21 cellular contexts compared by ENCODE assay signal in genomic region chr14:69208665-69209064, GRCh38. TPM values are rescaled to one million over a fixed set of nuclear protein-coding genes. Genes with fewer than 3 reads are reported as not detected.
DNase-seq lines count a peak whose midpoint lies in the region; ATAC-seq, FAIRE-seq and TF ChIP-seq lines count a peak whose summit lies in the region.
"Had no signal": no experiment of that assay in that cellular context is flagged by ENCODE, and none has a peak within 500 bp of the region (broad histone marks: within the 10 kb centered on the region; RNA-seq: fewer than 3 reads in every experiment).

No MANE protein-coding gene starts in this region.

- intact Hi-C loops in GM12878 (cut with micrococcal nuclease; ENCODE audit: unreplicated experiment) (no loop called here), transverse colon (cut with DNase I; ENCODE audit: low total_unique reads) (no loop called here), uterus (cut with DNase I; ENCODE audit: low total_unique reads) (no loop called here)

- POLR2A ChIA-PET in GM12878 (lab: Charles Lee): interaction anchor here (0.6 kb wide), 1 partner anchor 724 kb away, joined by 3 read pairs; no protein-coding TSS in a partner anchor

- TF ChIP-seq EP300 in GM12878 (IDR thresholded peaks at IDR 0.05; ENCODE audit: borderline replicate concordance in 1 of 2, control insufficient read depth in 1 of 2, low read depth in 2 of 2, low read length in 2 of 2) (no peak), transverse colon (IDR thresholded peaks at IDR 0.05; ENCODE audit: low read depth) (no peak)

- SMC1A ChIA-PET in GM12878 (lab: Charles Lee; ENCODE audit: uncharacterized antibody, unreplicated experiment): no interaction called here

- no peak for TF ChIP-seq RAD21 in GM12878 (IDR thresholded peaks at IDR 0.05; ENCODE audit: insufficient read depth, low read depth, low read length)

- H3K27ac ChIP-seq in MM.1S (ENCODE audit: low read length) (peak overlapping the region; percentile 57; the same call in 1 of the 2 replicates), GM12878 (ENCODE audit: control insufficient read depth, insufficient read depth) (0 out of 2 replicates have a peak overlapping the region, but pooled peaks have one; percentile 0), transverse colon (peak overlapping the region; percentile 5 to 65 (median 39)), uterus (no peak overlapping the region)
- H3K27ac ChIP-seq: HL-60, SJCRH30 had no signal

- no peaks in the 10 kb centered on the region for H3K36me3 ChIP-seq in MM.1S (replicated peaks; ENCODE audit: insufficient read depth, low read length)
- no peaks in the 10 kb centered on the region; a peak in 1 of 4 replicates for H3K36me3 ChIP-seq in GM12878 (ENCODE audit: control insufficient read depth in 2 of 2, insufficient read depth in 2 of 2, low read length in 1 of 2)
- peaks cover 0 to 4% (median 0%) of the 10 kb centered on the region in 4 donors for H3K36me3 ChIP-seq in transverse colon
- H3K36me3 ChIP-seq in uterus: no peaks in the 10 kb centered on the region
- H3K36me3 ChIP-seq: BE2C, SJCRH30 had no signal

- H3K4me3 ChIP-seq in GM12865 (ENCODE audit: low read depth, low read length) (no peak overlapping the region), MM.1S (ENCODE audit: low read length) (peak overlapping the region; percentile 47), GM12878 (peak overlapping the region; percentile 3; the same call in 1 of the 2 replicates), transverse colon (no peak overlapping the region), uterus (no peak overlapping the region)
- H3K4me3 ChIP-seq: SJCRH30 had no signal

- H3K9me3 ChIP-seq in MM.1S (replicated peaks; ENCODE audit: insufficient read depth, low read length) (no peaks in the 10 kb centered on the region), GM12878 (replicated peaks; ENCODE audit: control insufficient read depth, insufficient read depth, low read length) (no peaks in the 10 kb centered on the region), transverse colon (no peaks in the 10 kb centered on the region), uterus (no peaks in the 10 kb centered on the region)
- H3K9me3 ChIP-seq: BE2C, SJCRH30 had no signal

- TF ChIP-seq CTCF in GM12865 (IDR thresholded peaks at IDR 0.05; ENCODE audit: insufficient read depth, low read depth, low read length, missing control alignments) (no peak), MM.1S (IDR thresholded peaks at IDR 0.05; ENCODE audit: low read length) (no peak), GM12878 (IDR thresholded peaks at IDR 0.05 in 2 of 3, conservative IDR thresholded peaks at IDR 0.05 in 1 of 3; ENCODE audit: control insufficient read depth in 2 of 3, extremely low read depth in 1 of 3, insufficient read depth in 1 of 3, low read depth in 3 of 3, low read length in 3 of 3) (no peak), transverse colon (IDR thresholded peaks at IDR 0.05) (no peak), uterus (IDR thresholded peaks at IDR 0.05) (no peak)

- peak overlapping the region; percentile 52 for H3K4me2 ChIP-seq in MM.1S (ENCODE audit: low read depth, low read length)
- peak overlapping the region; percentile 64; the same call in 1 of the 2 replicates for H3K4me2 ChIP-seq in GM12878 (ENCODE audit: control insufficient read depth, insufficient read depth)

- H3K4me1 ChIP-seq in MM.1S (ENCODE audit: low read length): peaks cover 7% of the 10 kb centered on the region; the same call in 1 of the 2 replicates
- peaks cover 5% of the 10 kb centered on the region; the same call in 1 of the 2 replicates for H3K4me1 ChIP-seq in GM12878 (ENCODE audit: control insufficient read depth, insufficient read depth, low read length)
- H3K4me1 ChIP-seq in transverse colon: peaks cover 0 to 36% (median 25%) of the 10 kb centered on the region in 4 donors
- H3K4me1 ChIP-seq in uterus: no peaks in the 10 kb centered on the region
- H3K4me1 ChIP-seq: BE2C, SJCRH30 had no signal

- H4K20me1 ChIP-seq in MM.1S (ENCODE audit: insufficient read depth, low read length): no peaks in the 10 kb centered on the region
- no peaks in the 10 kb centered on the region for H4K20me1 ChIP-seq in GM12878 (ENCODE audit: control insufficient read depth, insufficient read depth)

- RAD21 ChIA-PET in GM12878 (lab: Charles Lee; ENCODE audit: unreplicated experiment): interaction anchor here (1.8 kb wide), 1 partner anchor 10 kb away, joined by 5 read pairs; no protein-coding TSS in a partner anchor

- no peak for FAIRE-seq in GM12878 (lab: Jason Lieb, UNC)
- FAIRE-seq: RCC 7860 had no signal

- no peaks in the 10 kb centered on the region for H3K9me2 ChIP-seq in MM.1S (replicated peaks; ENCODE audit: insufficient read depth, low read length)

- CTCF ChIA-PET in GM12878 (lab: Yijun Ruan, JAX): interaction anchor here (0.7 kb wide), 1 partner anchor 79 kb away, joined by 3 read pairs; no protein-coding TSS in a partner anchor

- BruUV-seq in GM12878 (replicated peaks; lab: Mats Ljungman, UMichigan): no TSS peak

- in situ Hi-C loops in GM12878 (cut with MboI) (no loop called here), transverse colon (cut with MboI; ENCODE audit: low pct_ligation_motif_present in 1 of 4, low pct_unique_long_range_greater_than_20kb in 1 of 4, low sequenced_read_pairs in 3 of 4) (no loop called here)

- no peaks in the 10 kb centered on the region for H3K27me3 ChIP-seq in MM.1S (replicated peaks; ENCODE audit: insufficient read depth, low read length)
- H3K27me3 ChIP-seq in GM12878 (replicated peaks in 1 of 2; ENCODE audit: control insufficient read depth in 2 of 2, insufficient read depth in 2 of 2, low read length in 1 of 2): no peaks in the 10 kb centered on the region
- H3K27me3 ChIP-seq in transverse colon: no peaks in the 10 kb centered on the region
- no peaks in the 10 kb centered on the region for H3K27me3 ChIP-seq in uterus
- H3K27me3 ChIP-seq: BE2C, SJCRH30 had no signal

- H2AFZ ChIP-seq in MM.1S (ENCODE audit: low read length): no peak overlapping the region
- H2AFZ ChIP-seq in GM12878 (ENCODE audit: control insufficient read depth, low read depth, low read length): peak overlapping the region; percentile 53

- WGBS in GM12878 (ENCODE audit: insufficient coverage, insufficient replicate concordance, low lambda C conversion rate, missing lambda C conversion rate): 2% methylated on average over 5 of the region's 5 CpGs
- WGBS in transverse colon (ENCODE audit: low coverage in 1 of 2), 2 donors: 59 to 63% methylated on average over 5 of the region's 5 CpGs

- peak; percentile 44 for DNase-seq in GM12865 (ENCODE audit: low read depth)
- DNase-seq in MM.1S: peak; percentile 57
- DNase-seq in GM12878 (ENCODE audit: low read depth, low spot score): no peak
- no peak for DNase-seq in transverse colon
- no peak for DNase-seq in activated CD4-positive, CD25-positive, alpha-beta regulatory T cell treated with anti-CD3 and anti-CD28 coated beads, Interleukin-2, amount 50 U/mL, for 72 hours
- DNase-seq in uterus: no peak
- no peak for DNase-seq in activated naive CD4-positive, alpha-beta T cell treated with Interleukin-2 at 50 U/mL for 16 hours
- DNase-seq: BE2C, DMS79, HCEC 1CT, KBM-7, NCI-H1092 treated with DMSO at 0.1 percent for 48 hours, NCI-H2029 treated with DMSO at 0.1 percent for 48 hours, NCI-H345, NCI-H524, NCI-H774, OCI-M1, SJCRH30 had no signal

- ATAC-seq in GM12878: peak; percentile 40; the same call in 1 of the 3 replicates

- TF ChIP-seq POLR2A in GM12878 (IDR thresholded peaks at IDR 0.05; ENCODE audit: low read depth, low read length) (no peak), transverse colon (IDR thresholded peaks at IDR 0.05) (no peak), uterus (IDR thresholded peaks at IDR 0.05) (no peak)

- H3K9ac ChIP-seq in MM.1S (ENCODE audit: low read length) (no peak overlapping the region; the same call in 1 of the 2 replicates), GM12878 (ENCODE audit: control insufficient read depth, insufficient read depth, low read length) (no peak overlapping the region)

- no peaks in the 10 kb centered on the region for H3K79me2 ChIP-seq in MM.1S (ENCODE audit: low read length)
- H3K79me2 ChIP-seq in GM12878 (ENCODE audit: control insufficient read depth, insufficient read depth, low read length): no peaks in the 10 kb centered on the region

- 0 out of 2 replicates have a peak, but pooled peaks cover 4% of the 10 kb centered on the region for H3F3A ChIP-seq in MM.1S (ENCODE audit: insufficient read depth, low read length)

RNA-seq across cellular contexts. Expression of gene EXD2, which starts 17.4 kb away (rescaled TPM):
- 11.9 and 20.6 TPM in 2 replicates for total RNA-seq in GM12878 (2013; cell fraction: nucleolus; rRNA removed)
- total RNA-seq in GM12878 (2014; rRNA removed) (3.9 and 6.2 TPM in 2 replicates), GM12878 (2014; rRNA removed; fragmentation: Illumina TruSeq; extraction: Trizol) (3.6 and 3.7 TPM in 2 replicates), GM12878 (2021) (5.8 and 6.2 TPM in 2 replicates), transverse colon (10 to 100 TPM; 16.5 to 33.8 (median 22.8) TPM), uterus (10 to 100 TPM in 3 of 4 donors, 1 to 10 TPM in 1; 4.6 to 52.1 (median 28.3) TPM)
- polyA plus RNA-seq in GM12878 (2011; ENCODE audit: low read depth): 3.7 TPM
- polyA plus RNA-seq in GM12878 (2011; rRNA removed) (12.4 and 13.3 TPM in 2 replicates), GM12878 (2014; fragmentation: Illumina TruSeq; extraction: Trizol) (4.7 and 5.9 TPM in 2 replicates), GM12878 (2014; fragmentation: Nextera tagmentation; extraction: Ambion mirVana) (1 to 10 TPM; 1.0 to 1.3 TPM), GM12878 (2014; rRNA removed) (4.0 and 4.5 TPM in 2 replicates), GM12878 (2016; fragmentation: Nextera tagmentation; extraction: Ambion mirVana) (1 to 10 TPM; 6.1 to 6.7 TPM)
- 7.2 TPM in 2 replicates for polyA plus RNA-seq in GM12878 (2011; cell fraction: cytosol; rRNA removed)
- 11.5 and 18.5 TPM in 2 replicates for polyA plus RNA-seq in GM12878 (2011; cell fraction: nucleus; rRNA removed)
- 4.4 and 5.0 TPM in 2 replicates for polyA plus RNA-seq in GM12878 (2012)
- polyA minus RNA-seq in GM12878 (2011; rRNA and poly(A)+ RNA removed): 9.7 and 11.3 TPM in 2 replicates
- polyA minus RNA-seq in GM12878 (2011; cell fraction: cytosol; rRNA and poly(A)+ RNA removed): 3.4 and 3.6 TPM in 2 replicates
- 3.9 and 5.0 TPM in 2 replicates for polyA minus RNA-seq in GM12878 (2011; cell fraction: nucleus; rRNA and poly(A)+ RNA removed)

RNA-seq across cellular contexts. Expression of gene GALNT16, which starts 51.3 kb away (rescaled TPM):
- 0.24 and 0.63 TPM in 2 replicates for total RNA-seq in GM12878 (2013; cell fraction: nucleolus; rRNA removed)
- under 0.01 and 0.05 TPM in 2 replicates for total RNA-seq in GM12878 (2014; rRNA removed)
- total RNA-seq in GM12878 (2014; rRNA removed; fragmentation: Illumina TruSeq; extraction: Trizol): 0.04 TPM in 1 of 2 replicates, not detected in the other
- total RNA-seq in GM12878 (2021): 0.03 TPM in 1 of 2 replicates, not detected in the other
- polyA plus RNA-seq in GM12878 (2011; ENCODE audit: low read depth): not detected
- 0.08 and 0.13 TPM in 2 replicates for polyA plus RNA-seq in GM12878 (2011; rRNA removed)
- polyA plus RNA-seq in GM12878 (2011; cell fraction: cytosol; rRNA removed): 0.13 and 0.15 TPM in 2 replicates
- polyA plus RNA-seq in GM12878 (2011; cell fraction: nucleus; rRNA removed): 0.39 and 0.48 TPM in 2 replicates
- 0.04 TPM in 2 replicates for polyA plus RNA-seq in GM12878 (2012)
- polyA plus RNA-seq in GM12878 (2014; fragmentation: Illumina TruSeq; extraction: Trizol): 0.03 TPM in 2 replicates
- polyA plus RNA-seq in GM12878 (2014; fragmentation: Nextera tagmentation; extraction: Ambion mirVana): under 1 TPM in 1 of 2 experiments, not detected in 1; 0.02 TPM
- 0.01 and 0.05 TPM in 2 replicates for polyA plus RNA-seq in GM12878 (2014; rRNA removed)
- polyA plus RNA-seq in GM12878 (2016; fragmentation: Nextera tagmentation; extraction: Ambion mirVana): not detected
- polyA minus RNA-seq in GM12878 (2011; rRNA and poly(A)+ RNA removed): 0.37 and 0.82 TPM in 2 replicates
- 0.21 and 0.27 TPM in 2 replicates for polyA minus RNA-seq in GM12878 (2011; cell fraction: cytosol; rRNA and poly(A)+ RNA removed)
- polyA minus RNA-seq in GM12878 (2011; cell fraction: nucleus; rRNA and poly(A)+ RNA removed): 0.85 and 1.1 TPM in 2 replicates
- 10 to 100 TPM in 1 of 4 donors, 1 to 10 TPM in 3; 2.5 to 11.3 (median 2.8) TPM for total RNA-seq in transverse colon
- 10 to 100 TPM in 3 of 4 donors, 1 to 10 TPM in 1; 2.1 to 35.9 (median 11.5) TPM for total RNA-seq in uterus
- total RNA-seq: HT-29 had no signal

RNA-seq across cellular contexts. Expression of gene DCAF5, which starts 55.7 kb away (rescaled TPM):
- 55.6 and 59.7 TPM in 2 replicates for total RNA-seq in GM12878 (2013; cell fraction: nucleolus; rRNA removed)
- total RNA-seq in GM12878 (2014; rRNA removed) (9.8 and 13.2 TPM in 2 replicates), GM12878 (2014; rRNA removed; fragmentation: Illumina TruSeq; extraction: Trizol) (15.9 and 17.4 TPM in 2 replicates), GM12878 (2021) (30.1 and 31.1 TPM in 2 replicates), transverse colon (10 to 100 TPM; 25.1 to 70.3 (median 42.7) TPM), uterus (10 to 100 TPM; 32.2 to 68.5 (median 60.0) TPM)
- polyA plus RNA-seq in GM12878 (2011; ENCODE audit: low read depth): 12.0 TPM
- polyA plus RNA-seq in GM12878 (2011; rRNA removed) (32.0 and 38.1 TPM in 2 replicates), GM12878 (2014; fragmentation: Illumina TruSeq; extraction: Trizol) (26.8 and 29.4 TPM in 2 replicates), GM12878 (2014; fragmentation: Nextera tagmentation; extraction: Ambion mirVana) (1 to 10 TPM; 6.8 to 7.1 TPM), GM12878 (2014; rRNA removed) (24.0 and 24.8 TPM in 2 replicates), GM12878 (2016; fragmentation: Nextera tagmentation; extraction: Ambion mirVana) (10 to 100 TPM; 18.6 to 19.5 TPM)
- 46.0 and 50.7 TPM in 2 replicates for polyA plus RNA-seq in GM12878 (2011; cell fraction: cytosol; rRNA removed)
- polyA plus RNA-seq in GM12878 (2011; cell fraction: nucleus; rRNA removed): 81.3 and 94.9 TPM in 2 replicates
- polyA plus RNA-seq in GM12878 (2012): 19.2 and 21.1 TPM in 2 replicates
- polyA minus RNA-seq in GM12878 (2011; rRNA and poly(A)+ RNA removed): 31.4 and 42.5 TPM in 2 replicates
- 7.9 and 12.3 TPM in 2 replicates for polyA minus RNA-seq in GM12878 (2011; cell fraction: cytosol; rRNA and poly(A)+ RNA removed)
- polyA minus RNA-seq in GM12878 (2011; cell fraction: nucleus; rRNA and poly(A)+ RNA removed): 29.7 and 55.8 TPM in 2 replicates

Comparison
In these comparisons a context has a peak if more than half of its experiments do, and no peak if none do; other contexts are left out.
1. DNase-seq: peak in GM12865 (single experiment) and MM.1S (single experiment); none in GM12878 (single experiment), transverse colon (single experiment), activated CD4-positive, CD25-positive, alpha-beta regulatory T cell treated with anti-CD3 and anti-CD28 coated beads, Interleukin-2, amount 50 U/mL, for 72 hours (single experiment), uterus (0 of 2) and activated naive CD4-positive, alpha-beta T cell treated with Interleukin-2 at 50 U/mL for 16 hours (single experiment).
2. H3K4me3 ChIP-seq: peak in MM.1S (single experiment) and GM12878 (single experiment); none in GM12865 (single experiment), transverse colon (0 of 4) and uterus (0 of 2).
3. H3K27ac ChIP-seq: peak in MM.1S (single experiment), GM12878 (single experiment) and transverse colon (4 of 4); none in uterus (0 of 2).